In the genomic region with DNA sequence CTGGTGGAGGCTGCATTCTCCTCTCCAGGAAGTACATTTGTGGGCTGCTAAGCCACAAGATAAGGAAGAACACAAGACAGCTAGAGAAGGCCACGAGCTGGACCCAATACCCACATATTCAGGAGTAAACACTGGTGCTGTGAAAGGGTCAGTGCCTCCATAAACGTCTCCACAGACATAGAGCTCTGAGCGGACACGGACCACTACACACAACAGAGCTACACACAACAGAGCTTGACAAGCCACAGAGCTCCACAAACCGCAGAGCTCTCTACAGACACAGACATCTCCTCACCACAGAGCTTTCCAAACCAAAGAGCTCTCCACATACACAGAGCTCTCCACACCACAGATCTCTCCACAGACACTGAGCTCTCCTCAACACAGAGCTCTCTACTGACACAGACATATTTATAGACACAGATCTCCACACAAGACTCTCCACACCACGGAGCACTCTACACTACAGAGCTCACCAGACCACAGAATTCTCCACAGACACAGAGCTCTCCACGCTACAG, we compare ENCODE assay signal across 11 cellular contexts. TPM values are rescaled to one million over a fixed set of nuclear protein-coding genes. Genes with fewer than 3 reads are reported as not detected.
DNase-seq lines count a peak whose midpoint lies in the region; ATAC-seq and TF ChIP-seq lines count a peak whose summit lies in the region.
"Had no signal": no experiment of that assay in that cellular context is flagged by ENCODE, and none has a peak within 500 bp of the region (broad histone marks: within the 10 kb centered on the region; RNA-seq: fewer than 3 reads in every experiment).

No MANE protein-coding gene starts in this region.

- DNase-seq in activated naive CD4-positive, alpha-beta T cell treated with anti-CD3 and anti-CD28 coated beads for 36 hours, result no peak
- no peak for DNase-seq in activated T-cell treated with anti-CD3 and anti-CD28 coated beads, Interleukin-2, amount 50 U/mL, for 72 hours
- DNase-seq in type B pancreatic cell (ENCODE audit: extremely low spot score, unreplicated experiment), result peak; percentile 25
- DNase-seq in endodermal cell, result no peak
- no peak for DNase-seq in NCI-H146 (lab: John Stamatoyannopoulos, UW)
- DNase-seq in substantia nigra (lab: John Stamatoyannopoulos, UW), result no peak
- DNase-seq: heart left ventricle, NCI-H345, nucleus accumbens had no signal

- no peaks in the 10 kb centered on the region for H3K9me3 Mint-ChIP-seq in activated naive CD4-positive, alpha-beta T cell treated with anti-CD3 and anti-CD28 coated beads, Interleukin-2, amount 50 U/mL, for 24 hours
- H3K9me3 Mint-ChIP-seq in activated naive CD4-positive, alpha-beta T cell treated with anti-CD3 and anti-CD28 coated beads for 36 hours, result no peaks in the 10 kb centered on the region
- H3K9me3 Mint-ChIP-seq in activated T-cell treated with anti-CD3 and anti-CD28 coated beads, Interleukin-2, amount 50 U/mL, for 72 hours, result no peaks in the 10 kb centered on the region
- H3K9me3 Mint-ChIP-seq in type B pancreatic cell (no peaks in the 10 kb centered on the region), endodermal cell (no peaks in the 10 kb centered on the region)

- H3K9ac ChIP-seq in endodermal cell (ENCODE audit: extremely low read depth, low read length, poor library complexity, severe bottlenecking), result no peak overlapping the region

- CTCF ChIA-PET in activated naive CD4-positive, alpha-beta T cell treated with anti-CD3 and anti-CD28 coated beads for 36 hours (lab: Charles Lee), result interaction anchor here (0.6 to 5.4 kb wide), 5 partner anchors 8 to 55 kb away, joined by 3 to 48 read pairs (median 6); no protein-coding TSS in a partner anchor

- H3K27ac ChIP-seq in endodermal cell (ENCODE audit: low read depth, low read length) (no peak overlapping the region), substantia nigra (ENCODE audit: low read depth, low read length, poor library complexity, severe bottlenecking) (no peak overlapping the region)
- H3K27ac ChIP-seq: heart left ventricle had no signal

- no peak for TF ChIP-seq CTCF in type B pancreatic cell (conservative IDR thresholded peaks at IDR 0.05)
- TF ChIP-seq CTCF in endodermal cell (conservative IDR thresholded peaks at IDR 0.05), result no peak

- H3K4me3 ChIP-seq in endodermal cell (ENCODE audit: low read length), result no peak overlapping the region
- H3K4me3 ChIP-seq: heart left ventricle had no signal

- H3K4me1 Mint-ChIP-seq in activated naive CD4-positive, alpha-beta T cell treated with anti-CD3 and anti-CD28 coated beads, Interleukin-2, amount 50 U/mL, for 24 hours, result peaks cover 53% of the 10 kb centered on the region
- H3K4me1 Mint-ChIP-seq in activated naive CD4-positive, alpha-beta T cell treated with anti-CD3 and anti-CD28 coated beads for 36 hours (ENCODE audit: low read depth), result peaks cover 50% of the 10 kb centered on the region
- H3K4me1 Mint-ChIP-seq in activated T-cell treated with anti-CD3 and anti-CD28 coated beads, Interleukin-2, amount 50 U/mL, for 72 hours (ENCODE audit: low read depth), result peaks cover 47% of the 10 kb centered on the region
- H3K4me1 Mint-ChIP-seq in type B pancreatic cell (ENCODE audit: unreplicated experiment) (peaks cover 18% of the 10 kb centered on the region), endodermal cell (peaks cover 28% of the 10 kb centered on the region)

- H3K27ac Mint-ChIP-seq in activated naive CD4-positive, alpha-beta T cell treated with anti-CD3 and anti-CD28 coated beads, Interleukin-2, amount 50 U/mL, for 24 hours, result no peak overlapping the region
- H3K27ac Mint-ChIP-seq in activated naive CD4-positive, alpha-beta T cell treated with anti-CD3 and anti-CD28 coated beads for 36 hours, result no peak overlapping the region
- H3K27ac Mint-ChIP-seq in activated T-cell treated with anti-CD3 and anti-CD28 coated beads, Interleukin-2, amount 50 U/mL, for 72 hours, result no peak overlapping the region
- no peak overlapping the region for H3K27ac Mint-ChIP-seq in type B pancreatic cell
- no peak overlapping the region for H3K27ac Mint-ChIP-seq in endodermal cell

- H3K4me3 Mint-ChIP-seq in activated naive CD4-positive, alpha-beta T cell treated with anti-CD3 and anti-CD28 coated beads, Interleukin-2, amount 50 U/mL, for 24 hours, result peak overlapping the region; percentile 0
- no peak overlapping the region for H3K4me3 Mint-ChIP-seq in activated naive CD4-positive, alpha-beta T cell treated with anti-CD3 and anti-CD28 coated beads for 36 hours
- H3K4me3 Mint-ChIP-seq in activated T-cell treated with anti-CD3 and anti-CD28 coated beads, Interleukin-2, amount 50 U/mL, for 72 hours, result peak overlapping the region in 1 of 2 donors; percentile 3
- H3K4me3 Mint-ChIP-seq in type B pancreatic cell (no peak overlapping the region), endodermal cell (no peak overlapping the region)

- H3K27me3 ChIP-seq in endodermal cell (ENCODE audit: control insufficient read depth, insufficient read depth, low read length, poor library complexity, severe bottlenecking), result peaks cover 19% of the 10 kb centered on the region

- H3K9me3 ChIP-seq in endodermal cell (ENCODE audit: control insufficient read depth, low read length), result no peaks in the 10 kb centered on the region
- H3K9me3 ChIP-seq: heart left ventricle had no signal

- H3K4me1 ChIP-seq in endodermal cell (ENCODE audit: control insufficient read depth, insufficient read depth, low read length), result peaks cover 25% of the 10 kb centered on the region
- H3K4me1 ChIP-seq: heart left ventricle had no signal

- ATAC-seq in HG03565 (IDR thresholded peaks at IDR 0.05; ENCODE audit: unreplicated experiment), result peak; percentile 45
- peak; percentile 27 to 43 for ATAC-seq in activated T-cell treated with anti-CD3 and anti-CD28 coated beads, Interleukin-2, amount 50 U/mL, for 72 hours (replicated peaks in 1 of 2)
- ATAC-seq: heart left ventricle had no signal

- H3K36me3 ChIP-seq in endodermal cell (ENCODE audit: control insufficient read depth, insufficient read depth, low read length), result no peaks in the 10 kb centered on the region
- H3K36me3 ChIP-seq: heart left ventricle had no signal

- 95% methylated on average over 3 to 7 of the region's 7 CpGs for WGBS in endodermal cell (ENCODE audit: insufficient coverage in 1 of 2, insufficient read length in 1 of 2), 2 experiments

- intact Hi-C loops in activated naive CD4-positive, alpha-beta T cell treated with anti-CD3 and anti-CD28 coated beads for 36 hours (cut with micrococcal nuclease), result no loop called here

- H3K27me3 Mint-ChIP-seq in activated naive CD4-positive, alpha-beta T cell treated with anti-CD3 and anti-CD28 coated beads, Interleukin-2, amount 50 U/mL, for 24 hours, result peaks cover 30% of the 10 kb centered on the region
- H3K27me3 Mint-ChIP-seq in activated naive CD4-positive, alpha-beta T cell treated with anti-CD3 and anti-CD28 coated beads for 36 hours (ENCODE audit: low read depth), result peaks cover 30% of the 10 kb centered on the region
- H3K27me3 Mint-ChIP-seq in activated T-cell treated with anti-CD3 and anti-CD28 coated beads, Interleukin-2, amount 50 U/mL, for 72 hours (ENCODE audit: low read depth), result peaks cover 54% of the 10 kb centered on the region
- H3K27me3 Mint-ChIP-seq in type B pancreatic cell (peaks cover 41% of the 10 kb centered on the region), endodermal cell (ENCODE audit: insufficient read depth) (peaks cover 43% of the 10 kb centered on the region)

- H3K36me3 Mint-ChIP-seq in activated naive CD4-positive, alpha-beta T cell treated with anti-CD3 and anti-CD28 coated beads, Interleukin-2, amount 50 U/mL, for 24 hours, result no peaks in the 10 kb centered on the region
- H3K36me3 Mint-ChIP-seq in activated naive CD4-positive, alpha-beta T cell treated with anti-CD3 and anti-CD28 coated beads for 36 hours (ENCODE audit: low read depth), result no peaks in the 10 kb centered on the region
- no peaks in the 10 kb centered on the region for H3K36me3 Mint-ChIP-seq in activated T-cell treated with anti-CD3 and anti-CD28 coated beads, Interleukin-2, amount 50 U/mL, for 72 hours (ENCODE audit: insufficient read depth in 2 of 2)
- H3K36me3 Mint-ChIP-seq in type B pancreatic cell (no peaks in the 10 kb centered on the region), endodermal cell (ENCODE audit: low read depth) (no peaks in the 10 kb centered on the region)

RNA-seq across cellular contexts. Expression of a gene that starts 51.9 kb away (rescaled TPM):
- 10 to 100 TPM; 21.1 to 22.8 TPM for total RNA-seq in activated naive CD4-positive, alpha-beta T cell treated with anti-CD3 and anti-CD28 coated beads for 36 hours
- 10 to 100 TPM; 30.5 to 37.9 TPM for total RNA-seq in activated T-cell treated with anti-CD3 and anti-CD28 coated beads, Interleukin-2, amount 50 U/mL, for 72 hours
- total RNA-seq in type B pancreatic cell (ENCODE audit: low replicate concordance), result 18.6 and 32.1 TPM in 2 replicates
- total RNA-seq in endodermal cell, result 10 to 100 TPM; 14.4 to 24.2 TPM
- 25.8 TPM for polyA plus RNA-seq in endodermal cell (2013, experiment 1 of 2)
- polyA plus RNA-seq in endodermal cell (2013, experiment 2 of 2), result 21.8 TPM

RNA-seq across cellular contexts. Expression of a gene that starts 52.0 kb away (rescaled TPM):
- 1 to 10 TPM; 2.9 to 3.1 TPM for total RNA-seq in activated naive CD4-positive, alpha-beta T cell treated with anti-CD3 and anti-CD28 coated beads for 36 hours
- 1 to 10 TPM; 1.7 to 2.7 TPM for total RNA-seq in activated T-cell treated with anti-CD3 and anti-CD28 coated beads, Interleukin-2, amount 50 U/mL, for 72 hours
- total RNA-seq in type B pancreatic cell (ENCODE audit: low replicate concordance) (2.1 and 2.6 TPM in 2 replicates), endodermal cell (1 to 10 TPM; 1.5 to 1.7 TPM)
- polyA plus RNA-seq in endodermal cell (2013, experiment 1 of 2), result 2.4 TPM
- 2.2 TPM for polyA plus RNA-seq in endodermal cell (2013, experiment 2 of 2)
